1 cellular context compared by ENCODE assay signal in the genomic region with DNA sequence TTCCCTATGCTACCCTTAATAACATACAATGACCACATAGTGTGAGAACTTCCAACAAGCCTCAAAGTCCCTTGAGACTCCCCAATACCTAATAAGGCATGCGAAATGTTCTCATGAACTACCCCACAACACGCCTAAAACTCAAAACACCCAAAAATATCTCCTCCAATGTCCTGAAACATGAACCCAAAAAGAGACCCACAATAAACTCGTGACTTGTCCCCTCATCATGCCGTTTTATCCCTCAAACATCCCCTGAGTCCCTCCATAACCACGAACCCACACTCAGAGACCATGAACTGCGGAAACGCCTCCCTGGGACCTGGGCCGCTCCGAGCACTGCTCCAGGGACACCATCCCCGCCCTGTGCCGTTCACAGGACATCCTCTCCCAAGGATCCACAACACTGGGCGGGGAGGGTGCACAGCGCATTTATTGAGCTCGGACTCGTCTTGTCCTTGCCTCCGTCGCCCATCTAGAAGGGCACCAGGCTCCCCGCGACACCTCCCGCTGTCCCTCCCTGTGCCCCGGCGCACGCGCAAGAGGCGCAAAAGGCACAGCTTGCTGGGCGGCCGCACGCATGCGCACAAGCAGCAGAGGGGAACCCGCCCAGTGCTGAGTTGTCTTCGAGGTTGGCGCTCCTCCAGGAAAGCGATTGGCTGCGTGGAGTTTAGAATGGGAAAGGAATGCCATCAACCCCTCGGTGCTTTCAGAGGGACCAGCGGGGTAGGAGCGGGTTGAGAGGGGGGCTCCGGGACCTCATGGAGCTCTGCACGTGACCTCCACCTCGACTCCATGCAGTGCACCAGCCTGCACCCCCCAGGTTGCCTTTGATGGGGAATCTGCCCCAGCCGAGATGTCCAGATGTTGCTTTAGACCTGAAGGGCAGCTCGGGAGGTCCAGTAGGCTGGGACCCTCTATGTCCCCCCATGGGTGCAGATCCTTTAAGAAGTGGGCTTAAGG.
A peak's percentile ranks its signal among the peaks of the same experiment; 100 is the strongest.
TF ChIP-seq lines count a peak whose summit lies in the region.

No MANE protein-coding gene starts in this region.

TF ChIP-seq in K562, 482 proteins besides CTCF, POLR2A, EP300 and RAD21 (continued from another document and continues in another):
- TF ChIP-seq, protein P1, sequence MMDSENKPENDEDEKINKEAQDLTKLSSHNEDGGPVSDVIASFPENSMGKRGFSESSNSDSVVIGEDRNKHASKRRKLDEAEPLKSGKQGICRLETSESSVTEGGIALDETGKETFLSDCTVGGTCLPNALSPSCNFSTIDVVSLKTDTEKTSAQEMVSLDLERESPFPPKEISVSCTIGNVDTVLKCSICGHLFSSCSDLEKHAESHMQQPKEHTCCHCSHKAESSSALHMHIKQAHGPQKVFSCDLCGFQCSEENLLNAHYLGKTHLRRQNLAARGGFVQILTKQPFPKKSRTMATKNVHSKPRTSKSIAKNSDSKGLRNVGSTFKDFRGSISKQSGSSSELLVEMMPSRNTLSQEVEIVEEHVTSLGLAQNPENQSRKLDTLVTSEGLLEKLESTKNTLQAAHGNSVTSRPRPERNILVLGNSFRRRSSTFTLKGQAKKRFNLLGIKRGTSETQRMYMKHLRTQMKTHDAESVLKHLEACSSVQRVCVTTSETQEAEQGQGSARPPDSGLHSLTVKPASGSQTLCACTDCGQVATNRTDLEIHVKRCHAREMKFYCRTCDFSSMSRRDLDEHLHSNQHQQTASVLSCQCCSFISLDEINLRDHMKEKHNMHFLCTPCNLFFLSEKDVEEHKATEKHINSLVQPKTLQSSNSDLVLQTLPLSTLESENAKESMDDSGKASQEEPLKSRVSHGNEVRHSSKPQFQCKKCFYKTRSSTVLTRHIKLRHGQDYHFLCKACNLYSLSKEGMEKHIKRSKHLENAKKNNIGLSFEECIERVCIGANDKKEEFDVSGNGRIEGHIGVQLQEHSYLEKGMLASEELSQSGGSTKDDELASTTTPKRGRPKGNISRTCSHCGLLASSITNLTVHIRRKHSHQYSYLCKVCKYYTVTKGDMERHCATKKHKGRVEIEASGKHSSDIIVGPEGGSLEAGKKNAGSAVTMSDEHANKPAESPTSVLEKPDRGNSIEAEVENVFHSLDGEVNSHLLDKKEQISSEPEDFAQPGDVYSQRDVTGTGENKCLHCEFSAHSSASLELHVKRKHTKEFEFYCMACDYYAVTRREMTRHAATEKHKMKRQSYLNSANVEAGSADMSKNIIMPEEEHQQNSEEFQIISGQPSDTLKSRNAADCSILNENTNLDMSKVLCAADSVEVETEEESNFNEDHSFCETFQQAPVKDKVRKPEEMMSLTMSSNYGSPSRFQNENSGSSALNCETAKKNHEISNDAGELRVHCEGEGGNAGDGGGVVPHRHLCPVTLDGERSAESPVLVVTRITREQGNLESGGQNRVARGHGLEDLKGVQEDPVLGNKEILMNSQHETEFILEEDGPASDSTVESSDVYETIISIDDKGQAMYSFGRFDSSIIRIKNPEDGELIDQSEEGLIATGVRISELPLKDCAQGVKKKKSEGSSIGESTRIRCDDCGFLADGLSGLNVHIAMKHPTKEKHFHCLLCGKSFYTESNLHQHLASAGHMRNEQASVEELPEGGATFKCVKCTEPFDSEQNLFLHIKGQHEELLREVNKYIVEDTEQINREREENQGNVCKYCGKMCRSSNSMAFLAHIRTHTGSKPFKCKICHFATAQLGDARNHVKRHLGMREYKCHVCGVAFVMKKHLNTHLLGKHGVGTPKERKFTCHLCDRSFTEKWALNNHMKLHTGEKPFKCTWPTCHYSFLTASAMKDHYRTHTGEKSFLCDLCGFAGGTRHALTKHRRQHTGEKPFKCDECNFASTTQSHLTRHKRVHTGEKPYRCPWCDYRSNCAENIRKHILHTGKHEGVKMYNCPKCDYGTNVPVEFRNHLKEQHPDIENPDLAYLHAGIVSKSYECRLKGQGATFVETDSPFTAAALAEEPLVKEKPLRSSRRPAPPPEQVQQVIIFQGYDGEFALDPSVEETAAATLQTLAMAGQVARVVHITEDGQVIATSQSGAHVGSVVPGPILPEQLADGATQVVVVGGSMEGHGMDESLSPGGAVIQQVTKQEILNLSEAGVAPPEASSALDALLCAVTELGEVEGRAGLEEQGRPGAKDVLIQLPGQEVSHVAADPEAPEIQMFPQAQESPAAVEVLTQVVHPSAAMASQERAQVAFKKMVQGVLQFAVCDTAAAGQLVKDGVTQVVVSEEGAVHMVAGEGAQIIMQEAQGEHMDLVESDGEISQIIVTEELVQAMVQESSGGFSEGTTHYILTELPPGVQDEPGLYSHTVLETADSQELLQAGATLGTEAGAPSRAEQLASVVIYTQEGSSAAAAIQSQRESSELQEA (IDR thresholded peaks at IDR 0.05; ENCODE audit: low read depth), result no peak
- TF ChIP-seq, protein P2, sequence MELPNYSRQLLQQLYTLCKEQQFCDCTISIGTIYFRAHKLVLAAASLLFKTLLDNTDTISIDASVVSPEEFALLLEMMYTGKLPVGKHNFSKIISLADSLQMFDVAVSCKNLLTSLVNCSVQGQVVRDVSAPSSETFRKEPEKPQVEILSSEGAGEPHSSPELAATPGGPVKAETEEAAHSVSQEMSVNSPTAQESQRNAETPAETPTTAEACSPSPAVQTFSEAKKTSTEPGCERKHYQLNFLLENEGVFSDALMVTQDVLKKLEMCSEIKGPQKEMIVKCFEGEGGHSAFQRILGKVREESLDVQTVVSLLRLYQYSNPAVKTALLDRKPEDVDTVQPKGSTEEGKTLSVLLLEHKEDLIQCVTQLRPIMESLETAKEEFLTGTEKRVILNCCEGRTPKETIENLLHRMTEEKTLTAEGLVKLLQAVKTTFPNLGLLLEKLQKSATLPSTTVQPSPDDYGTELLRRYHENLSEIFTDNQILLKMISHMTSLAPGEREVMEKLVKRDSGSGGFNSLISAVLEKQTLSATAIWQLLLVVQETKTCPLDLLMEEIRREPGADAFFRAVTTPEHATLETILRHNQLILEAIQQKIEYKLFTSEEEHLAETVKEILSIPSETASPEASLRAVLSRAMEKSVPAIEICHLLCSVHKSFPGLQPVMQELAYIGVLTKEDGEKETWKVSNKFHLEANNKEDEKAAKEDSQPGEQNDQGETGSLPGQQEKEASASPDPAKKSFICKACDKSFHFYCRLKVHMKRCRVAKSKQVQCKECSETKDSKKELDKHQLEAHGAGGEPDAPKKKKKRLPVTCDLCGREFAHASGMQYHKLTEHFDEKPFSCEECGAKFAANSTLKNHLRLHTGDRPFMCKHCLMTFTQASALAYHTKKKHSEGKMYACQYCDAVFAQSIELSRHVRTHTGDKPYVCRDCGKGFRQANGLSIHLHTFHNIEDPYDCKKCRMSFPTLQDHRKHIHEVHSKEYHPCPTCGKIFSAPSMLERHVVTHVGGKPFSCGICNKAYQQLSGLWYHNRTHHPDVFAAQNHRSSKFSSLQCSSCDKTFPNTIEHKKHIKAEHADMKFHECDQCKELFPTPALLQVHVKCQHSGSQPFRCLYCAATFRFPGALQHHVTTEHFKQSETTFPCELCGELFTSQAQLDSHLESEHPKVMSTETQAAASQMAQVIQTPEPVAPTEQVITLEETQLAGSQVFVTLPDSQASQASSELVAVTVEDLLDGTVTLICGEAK (IDR thresholded peaks at IDR 0.05), result peak; percentile 36; the same call in 1 of the 2 replicates
- TF ChIP-seq, protein P2 (CRISPR knock-in tag; IDR thresholded peaks at IDR 0.05), result no peak
- TF ChIP-seq CREM (IDR thresholded peaks at IDR 0.05; ENCODE audit: low read depth) (no peak), ESRRA (IDR thresholded peaks at IDR 0.05; ENCODE audit: borderline replicate concordance, low read depth) (no peak), FOXA3 (CRISPR knock-in tag; conservative IDR thresholded peaks at IDR 0.05 in 1 of 2, IDR thresholded peaks at IDR 0.05 in 1 of 2) (no peak), CBFB (CRISPR knock-in tag; IDR thresholded peaks at IDR 0.05) (no peak), NR4A1 (CRISPR knock-in tag; IDR thresholded peaks at IDR 0.05) (no peak), NR4A1 (tag; IDR thresholded peaks at IDR 0.05) (no peak), SUPT5H (IDR thresholded peaks at IDR 0.05) (peak; percentile 82), FOXJ3 (CRISPR knock-in tag; IDR thresholded peaks at IDR 0.05) (no peak), MED1 (CRISPR knock-in tag; IDR thresholded peaks at IDR 0.05; ENCODE audit: borderline replicate concordance) (no peak), ZC3H4 (CRISPR knock-in tag; IDR thresholded peaks at IDR 0.05; ENCODE audit: borderline replicate concordance) (no peak), LCOR (CRISPR knock-in tag; IDR thresholded peaks at IDR 0.05) (no peak), KLF1 (tag; IDR thresholded peaks at IDR 0.05) (0 out of 2 replicates have a peak, but pooled peaks have one; percentile 51)
- TF ChIP-seq, protein P3, sequence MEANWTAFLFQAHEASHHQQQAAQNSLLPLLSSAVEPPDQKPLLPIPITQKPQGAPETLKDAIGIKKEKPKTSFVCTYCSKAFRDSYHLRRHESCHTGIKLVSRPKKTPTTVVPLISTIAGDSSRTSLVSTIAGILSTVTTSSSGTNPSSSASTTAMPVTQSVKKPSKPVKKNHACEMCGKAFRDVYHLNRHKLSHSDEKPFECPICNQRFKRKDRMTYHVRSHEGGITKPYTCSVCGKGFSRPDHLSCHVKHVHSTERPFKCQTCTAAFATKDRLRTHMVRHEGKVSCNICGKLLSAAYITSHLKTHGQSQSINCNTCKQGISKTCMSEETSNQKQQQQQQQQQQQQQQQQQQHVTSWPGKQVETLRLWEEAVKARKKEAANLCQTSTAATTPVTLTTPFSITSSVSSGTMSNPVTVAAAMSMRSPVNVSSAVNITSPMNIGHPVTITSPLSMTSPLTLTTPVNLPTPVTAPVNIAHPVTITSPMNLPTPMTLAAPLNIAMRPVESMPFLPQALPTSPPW (CRISPR knock-in tag; IDR thresholded peaks at IDR 0.05), result peak; percentile 73
- TF ChIP-seq, protein P4, sequence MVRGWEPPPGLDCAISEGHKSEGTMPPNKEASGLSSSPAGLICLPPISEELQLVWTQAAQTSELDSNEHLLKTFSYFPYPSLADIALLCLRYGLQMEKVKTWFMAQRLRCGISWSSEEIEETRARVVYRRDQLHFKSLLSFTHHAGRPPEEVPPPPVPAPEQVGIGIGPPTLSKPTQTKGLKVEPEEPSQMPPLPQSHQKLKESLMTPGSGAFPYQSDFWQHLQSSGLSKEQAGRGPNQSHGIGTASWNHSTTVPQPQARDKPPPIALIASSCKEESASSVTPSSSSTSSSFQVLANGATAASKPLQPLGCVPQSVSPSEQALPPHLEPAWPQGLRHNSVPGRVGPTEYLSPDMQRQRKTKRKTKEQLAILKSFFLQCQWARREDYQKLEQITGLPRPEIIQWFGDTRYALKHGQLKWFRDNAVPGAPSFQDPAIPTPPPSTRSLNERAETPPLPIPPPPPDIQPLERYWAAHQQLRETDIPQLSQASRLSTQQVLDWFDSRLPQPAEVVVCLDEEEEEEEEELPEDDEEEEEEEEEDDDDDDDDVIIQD (CRISPR knock-in tag; IDR thresholded peaks at IDR 0.05), result no peak
- TF ChIP-seq, protein P5, sequence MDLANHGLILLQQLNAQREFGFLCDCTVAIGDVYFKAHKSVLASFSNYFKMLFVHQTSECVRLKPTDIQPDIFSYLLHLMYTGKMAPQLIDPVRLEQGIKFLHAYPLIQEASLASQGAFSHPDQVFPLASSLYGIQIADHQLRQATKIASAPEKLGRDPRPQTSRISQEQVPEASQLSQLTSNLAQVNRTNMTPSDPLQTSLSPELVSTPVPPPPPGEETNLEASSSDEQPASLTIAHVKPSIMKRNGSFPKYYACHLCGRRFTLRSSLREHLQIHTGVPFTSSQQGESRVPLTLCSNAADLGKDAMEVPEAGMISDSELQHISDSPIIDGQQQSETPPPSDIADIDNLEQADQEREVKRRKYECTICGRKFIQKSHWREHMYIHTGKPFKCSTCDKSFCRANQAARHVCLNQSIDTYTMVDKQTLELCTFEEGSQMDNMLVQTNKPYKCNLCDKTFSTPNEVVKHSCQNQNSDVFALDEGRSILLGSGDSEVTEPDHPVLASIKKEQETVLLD (IDR thresholded peaks at IDR 0.05), result peak; percentile 100
- TF ChIP-seq, protein P6, sequence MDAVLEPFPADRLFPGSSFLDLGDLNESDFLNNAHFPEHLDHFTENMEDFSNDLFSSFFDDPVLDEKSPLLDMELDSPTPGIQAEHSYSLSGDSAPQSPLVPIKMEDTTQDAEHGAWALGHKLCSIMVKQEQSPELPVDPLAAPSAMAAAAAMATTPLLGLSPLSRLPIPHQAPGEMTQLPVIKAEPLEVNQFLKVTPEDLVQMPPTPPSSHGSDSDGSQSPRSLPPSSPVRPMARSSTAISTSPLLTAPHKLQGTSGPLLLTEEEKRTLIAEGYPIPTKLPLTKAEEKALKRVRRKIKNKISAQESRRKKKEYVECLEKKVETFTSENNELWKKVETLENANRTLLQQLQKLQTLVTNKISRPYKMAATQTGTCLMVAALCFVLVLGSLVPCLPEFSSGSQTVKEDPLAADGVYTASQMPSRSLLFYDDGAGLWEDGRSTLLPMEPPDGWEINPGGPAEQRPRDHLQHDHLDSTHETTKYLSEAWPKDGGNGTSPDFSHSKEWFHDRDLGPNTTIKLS (IDR thresholded peaks at IDR 0.05; ENCODE audit: borderline replicate concordance, low read depth), result peak; percentile 78; the same call in 1 of the 2 replicates
